Comparison of ENCODE assay signal across 23 cellular contexts in the genomic region with DNA sequence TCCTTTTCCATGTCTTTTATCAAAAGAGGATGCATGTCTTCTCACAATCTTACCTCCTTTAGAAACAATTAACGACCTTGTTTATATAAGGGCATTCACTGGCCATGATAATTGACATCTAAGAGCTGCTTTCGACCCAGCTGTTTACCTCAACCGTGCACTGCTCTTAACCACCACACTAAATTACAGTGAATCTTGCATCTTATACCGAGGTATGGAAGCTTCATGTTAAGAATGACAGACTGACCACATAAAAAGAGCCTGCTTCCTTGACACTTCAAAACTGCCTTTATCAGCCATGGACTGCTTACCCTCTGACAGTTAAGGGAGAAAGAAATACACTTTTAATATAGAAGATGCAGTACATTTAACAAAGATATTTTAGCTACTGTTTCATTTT.
"Had no signal": no experiment of that assay in that cellular context is flagged by ENCODE, and none has a peak within 500 bp of the region (broad histone marks: within the 10 kb centered on the region; RNA-seq: fewer than 3 reads in every experiment).

No MANE protein-coding gene starts in this region.

- H3K27ac ChIP-seq: adrenal gland, SK-N-MC, VCaP had no signal

- DNase-seq: activated CD4-positive, alpha-beta memory T cell treated with anti-CD3 and anti-CD28 coated beads, Interleukin-2, amount 10 ng/mL, durations not matched to agents 7 days and 5 days; activated CD4-positive, alpha-beta T cell treated with anti-CD3 and anti-CD28 coated beads for 36 hours; activated CD4-positive, alpha-beta T cell treated with anti-CD3 and anti-CD28 coated beads, Interleukin-2, amount 50 U/mL, for 1 hour; activated CD8-positive, alpha-beta memory T cell treated with anti-CD3 and anti-CD28 coated beads, Interleukin-2, amount 50 U/mL, for 4 hours; activated naive CD4-positive, alpha-beta T cell treated with anti-CD3 and anti-CD28 coated beads, Interleukin-2, amount 50 U/mL, for 16 hours; activated naive CD8-positive, alpha-beta T cell treated with anti-CD3 and anti-CD28 coated beads, Interleukin-2, amount 10 ng/mL, durations not matched to agents 7 days and 5 days; activated T-cell treated with anti-CD3 and anti-CD28 coated beads, Interleukin-2, amount 50 U/mL, for 72 hours; adrenal gland; anterior cingulate cortex; cerebellar nuclear complex; NCI-H1048; NCI-H146; NCI-H187 treated with DMSO at 0.1 percent for 48 hours; NCI-H2081 treated with DMSO at 0.1 percent for 48 hours; NCI-H510A treated with DMSO at 0.1 percent for 48 hours; NCI-H774; NK-92 treated with Interleukin-12 subunit alpha and Interleukin-12 subunit beta, amount 100 ng/mL, for 24 hours; OCI-M1; RPMI8226; T-cell had no signal

- H3K36me3 ChIP-seq: adrenal gland had no signal

- FAIRE-seq: colon had no signal

- H3K4me1 ChIP-seq: adrenal gland had no signal

- H3K27me3 ChIP-seq: adrenal gland had no signal

- H3K9me3 ChIP-seq: adrenal gland had no signal

- H3K4me3 ChIP-seq: adrenal gland, SK-N-MC had no signal
